8 cellular contexts compared by ENCODE assay signal in the genomic region with DNA sequence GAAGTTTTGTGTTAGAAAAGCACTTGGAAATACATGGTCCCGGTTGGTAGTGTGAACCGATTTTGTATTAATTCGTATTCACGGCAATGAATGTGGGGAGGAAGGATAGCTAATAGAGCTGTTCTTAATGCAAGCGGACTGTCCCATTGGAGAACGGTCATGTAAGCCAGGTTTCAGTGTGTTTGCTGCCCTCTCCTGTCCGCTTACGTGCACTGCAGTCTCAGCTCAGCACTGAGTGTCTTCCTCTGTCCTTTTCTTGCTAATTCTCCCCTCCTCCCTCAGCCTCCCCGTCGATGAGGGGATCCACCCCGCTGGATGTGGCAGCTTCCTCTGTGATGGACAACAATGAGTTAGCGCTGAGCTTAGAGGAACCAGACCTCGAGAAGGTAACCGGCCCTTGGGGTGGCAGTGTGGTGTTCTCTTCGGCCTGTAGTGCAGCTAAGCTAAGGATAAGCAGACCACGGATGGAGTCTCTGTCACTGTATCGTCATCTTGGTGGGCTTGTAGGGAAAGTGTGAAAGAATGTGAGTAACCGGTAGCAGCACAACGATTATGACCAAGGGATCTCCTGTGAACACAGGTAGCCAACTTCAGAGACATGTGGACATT.
A peak's percentile ranks its signal among the peaks of the same experiment; 100 is the strongest.
DNase-seq lines count a peak whose midpoint lies in the region; ATAC-seq and TF ChIP-seq lines count a peak whose summit lies in the region.

No MANE protein-coding gene starts in this region.

- DNase-seq in EL (peak; percentile 73), HFF-Myc (ENCODE audit: extremely low read depth, low read depth) (peak; percentile 73), NCI-H2227 treated with DMSO at 0.1 percent for 48 hours (lab: John Stamatoyannopoulos, UW) (peak; percentile 47), cerebellum (ENCODE audit: low spot score) (peak; percentile 49), left lobe of liver (ENCODE audit: low spot score) (peak; percentile 62), GF-D8 (lab: John Stamatoyannopoulos, UW) (no peak)
- peak; percentile 40 for DNase-seq in activated CD4-positive, alpha-beta T cell treated with anti-CD3 and anti-CD28 coated beads for 1 hour
- DNase-seq in stimulated activated CD4-positive, alpha-beta T cell treated with anti-CD3 and anti-CD28 coated beads, Interleukin-4, amount 100 ng/mL, for 1 hour: peak; percentile 61

- peak; percentile 99 for ATAC-seq in left lobe of liver

- H3K4me3 ChIP-seq in HFF-Myc (replicated peaks; ENCODE audit: low read depth, low read length): no peak overlapping the region

- peak; percentile 95 for TF ChIP-seq CTCF in HFF-Myc (IDR thresholded peaks at IDR 0.05; ENCODE audit: low read depth, low read length, missing control alignments)
